In genomic region chr14:56341766-56342418, GRCh38 we compare ENCODE assay signal across 11 cellular contexts.
DNase-seq lines count a peak whose midpoint lies in the region; ATAC-seq, FAIRE-seq and TF ChIP-seq lines count a peak whose summit lies in the region.
"Had no signal": no experiment of that assay in that cellular context is flagged by ENCODE, and none has a peak within 500 bp of the region (broad histone marks: within the 10 kb centered on the region; RNA-seq: fewer than 3 reads in every experiment).

No MANE protein-coding gene starts in this region.

- peak; percentile 47 for ATAC-seq in GM21367 (IDR thresholded peaks at IDR 0.05; ENCODE audit: unreplicated experiment)

- POLR2A ChIA-PET in activated CD4-positive, alpha-beta T cell treated with anti-CD3 and anti-CD28 coated beads, Interleukin-2, amount 10 ng/mL, durations not matched to agents 7 days and 5 days (lab: Charles Lee) = no interaction called here

- DNase-seq in HTR-8/SVneo (ENCODE audit: insufficient read length, low spot score) = no peak
- peak; percentile 54 for DNase-seq in fibroblast of mammary gland (ENCODE audit: low read depth)
- peak; percentile 59 for DNase-seq in stromal cell of bone marrow (ENCODE audit: low read depth)
- no peak for DNase-seq in NAMALWA (ENCODE audit: low spot score)
- DNase-seq in activated CD4-positive, alpha-beta T cell treated with anti-CD3 and anti-CD28 coated beads, Interleukin-2, amount 10 ng/mL, durations not matched to agents 7 days and 5 days = no peak
- DNase-seq in GM19240 (ENCODE audit: insufficient read length, low spot score) = no peak
- no peak for DNase-seq in SW 1271 (lab: John Stamatoyannopoulos, UW)
- DNase-seq: activated naive CD4-positive, alpha-beta T cell; Karpas-422; mammary epithelial cell had no signal

- TF ChIP-seq CTCF in fibroblast of mammary gland (conservative IDR thresholded peaks at IDR 0.05; ENCODE audit: control insufficient read depth, insufficient read depth, low read depth, low read length) = no peak

- H3K36me3 Mint-ChIP-seq in activated CD4-positive, alpha-beta T cell treated with anti-CD3 and anti-CD28 coated beads, Interleukin-2, amount 10 ng/mL, durations not matched to agents 7 days and 5 days (ENCODE audit: low read depth) = no peaks in the 10 kb centered on the region

- H3K27ac Mint-ChIP-seq in activated CD4-positive, alpha-beta T cell treated with anti-CD3 and anti-CD28 coated beads, Interleukin-2, amount 10 ng/mL, durations not matched to agents 7 days and 5 days = no peak overlapping the region

- CTCF ChIA-PET in activated CD4-positive, alpha-beta T cell treated with anti-CD3 and anti-CD28 coated beads, Interleukin-2, amount 10 ng/mL, durations not matched to agents 7 days and 5 days (lab: Charles Lee) = no interaction called here

- no peak overlapping the region for H3K4me3 Mint-ChIP-seq in activated CD4-positive, alpha-beta T cell treated with anti-CD3 and anti-CD28 coated beads, Interleukin-2, amount 10 ng/mL, durations not matched to agents 7 days and 5 days

- H3K4me3 ChIP-seq in fibroblast of mammary gland (ENCODE audit: control insufficient read depth, low read depth, low read length) = no peak overlapping the region

- peaks cover 12% of the 10 kb centered on the region for H3K4me1 Mint-ChIP-seq in activated CD4-positive, alpha-beta T cell treated with anti-CD3 and anti-CD28 coated beads, Interleukin-2, amount 10 ng/mL, durations not matched to agents 7 days and 5 days

- peak; percentile 95 for FAIRE-seq in HTR-8/SVneo (lab: Jason Lieb, UNC)

- peaks cover 3% of the 10 kb centered on the region for H3K27me3 Mint-ChIP-seq in activated CD4-positive, alpha-beta T cell treated with anti-CD3 and anti-CD28 coated beads, Interleukin-2, amount 10 ng/mL, durations not matched to agents 7 days and 5 days

- H3K9me3 Mint-ChIP-seq in activated CD4-positive, alpha-beta T cell treated with anti-CD3 and anti-CD28 coated beads, Interleukin-2, amount 10 ng/mL, durations not matched to agents 7 days and 5 days = no peaks in the 10 kb centered on the region

Comparison
In these comparisons a context has a peak if more than half of its experiments do, and no peak if none do; other contexts are left out.
1. DNase-seq: peak in fibroblast of mammary gland (single experiment) and stromal cell of bone marrow (single experiment); none in HTR-8/SVneo (single experiment), NAMALWA (single experiment), activated CD4-positive, alpha-beta T cell treated with anti-CD3 and anti-CD28 coated beads, Interleukin-2, amount 10 ng/mL, durations not matched to agents 7 days and 5 days (single experiment), GM19240 (single experiment) and SW 1271 (0 of 2).